In the genomic region with DNA sequence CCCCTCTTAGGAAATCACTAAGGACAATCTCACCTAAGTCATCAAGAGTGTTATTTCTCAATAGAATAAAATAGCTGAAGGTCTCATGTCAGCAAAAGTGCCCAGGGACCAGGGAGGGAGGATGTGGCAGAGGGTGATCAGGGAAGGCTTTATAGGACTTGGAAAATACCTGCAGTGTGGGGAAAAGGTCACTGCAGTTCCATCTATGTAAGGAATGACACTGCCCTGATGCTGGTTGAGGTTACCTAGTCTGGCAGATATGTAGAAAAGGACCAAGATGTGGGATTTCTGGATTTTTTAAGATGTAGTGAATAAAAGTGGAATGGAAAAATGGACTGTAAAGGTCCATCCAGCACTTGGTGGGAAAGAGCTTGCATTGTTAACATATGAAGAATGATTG, we compare ENCODE assay signal across 36 cellular contexts. TPM values are rescaled to one million over a fixed set of nuclear protein-coding genes. Genes with fewer than 3 reads are reported as not detected.
"Had no signal": no experiment of that assay in that cellular context is flagged by ENCODE, and none has a peak within 500 bp of the region (broad histone marks: within the 10 kb centered on the region; RNA-seq: fewer than 3 reads in every experiment).

No MANE protein-coding gene starts in this region.

- H3K4me3 ChIP-seq: MG63 had no signal

- H3K36me3 ChIP-seq: MG63 had no signal

- H3K27ac ChIP-seq: KMS-11 had no signal

- H3K9ac ChIP-seq: KMS-11 had no signal

- H3K9me3 ChIP-seq: MG63 had no signal

- DNase-seq: Karpas-422, Kasumi-1, MG63, MM.1S, NCI-H1048, NCI-H1092, NCI-H1092 treated with DMSO at 0.1 percent for 48 hours, NCI-H1105, NCI-H1105 treated with DMSO at 0.1 percent for 48 hours, NCI-H1417, NCI-H1417 treated with DMSO at 0.1 percent for 48 hours, NCI-H1436, NCI-H1436 treated with DMSO at 0.1 percent for 48 hours, NCI-H146, NCI-H1694, NCI-H1694 treated with DMSO at 0.1 percent for 48 hours, NCI-H187 treated with DMSO at 0.1 percent for 48 hours, NCI-H1930, NCI-H2029, NCI-H2029 treated with DMSO at 0.1 percent for 48 hours, NCI-H2081, NCI-H2081 treated with DMSO at 0.1 percent for 48 hours, NCI-H2107, NCI-H2171, NCI-H2171 treated with DMSO at 0.1 percent for 48 hours, NCI-H2227 treated with DMSO at 0.1 percent for 48 hours, NCI-H226, NCI-H345, NCI-H446, NCI-H446 treated with DMSO at 0.1 percent for 48 hours, NCI-H510A had no signal

- H3K27me3 ChIP-seq: MG63 had no signal

RNA-seq across cellular contexts. Expression of a gene that starts 18.3 kb away (rescaled TPM):
- total RNA-seq: LHCN-M2, M059J, MCF 10A, NCI-H460 had no signal
